Comparison of ENCODE assay signal across 2 cellular contexts in the genomic region with DNA sequence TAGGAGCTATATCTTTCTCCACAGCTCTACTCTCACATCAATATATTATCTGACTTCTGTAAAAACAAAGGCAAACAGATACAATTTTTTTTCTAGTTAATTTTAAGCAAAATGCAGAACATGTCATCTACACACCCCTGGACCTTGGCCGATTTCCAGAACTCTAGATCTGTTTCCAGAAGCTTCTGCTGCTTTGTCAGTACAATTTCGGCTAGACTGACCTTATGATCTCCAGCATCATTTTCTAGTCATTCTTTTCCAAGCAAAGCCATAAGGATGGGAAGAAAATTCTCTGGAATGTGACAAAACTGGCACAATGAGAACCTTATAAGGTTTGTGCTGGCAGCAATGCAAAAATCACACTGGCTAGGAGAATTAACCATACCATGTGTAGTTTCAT.
TF ChIP-seq lines count a peak whose summit lies in the region.

No MANE protein-coding gene starts in this region.

TF ChIP-seq in liver, 16 proteins besides CTCF, POLR2A, EP300 and RAD21:
- TF ChIP-seq, protein P1, sequence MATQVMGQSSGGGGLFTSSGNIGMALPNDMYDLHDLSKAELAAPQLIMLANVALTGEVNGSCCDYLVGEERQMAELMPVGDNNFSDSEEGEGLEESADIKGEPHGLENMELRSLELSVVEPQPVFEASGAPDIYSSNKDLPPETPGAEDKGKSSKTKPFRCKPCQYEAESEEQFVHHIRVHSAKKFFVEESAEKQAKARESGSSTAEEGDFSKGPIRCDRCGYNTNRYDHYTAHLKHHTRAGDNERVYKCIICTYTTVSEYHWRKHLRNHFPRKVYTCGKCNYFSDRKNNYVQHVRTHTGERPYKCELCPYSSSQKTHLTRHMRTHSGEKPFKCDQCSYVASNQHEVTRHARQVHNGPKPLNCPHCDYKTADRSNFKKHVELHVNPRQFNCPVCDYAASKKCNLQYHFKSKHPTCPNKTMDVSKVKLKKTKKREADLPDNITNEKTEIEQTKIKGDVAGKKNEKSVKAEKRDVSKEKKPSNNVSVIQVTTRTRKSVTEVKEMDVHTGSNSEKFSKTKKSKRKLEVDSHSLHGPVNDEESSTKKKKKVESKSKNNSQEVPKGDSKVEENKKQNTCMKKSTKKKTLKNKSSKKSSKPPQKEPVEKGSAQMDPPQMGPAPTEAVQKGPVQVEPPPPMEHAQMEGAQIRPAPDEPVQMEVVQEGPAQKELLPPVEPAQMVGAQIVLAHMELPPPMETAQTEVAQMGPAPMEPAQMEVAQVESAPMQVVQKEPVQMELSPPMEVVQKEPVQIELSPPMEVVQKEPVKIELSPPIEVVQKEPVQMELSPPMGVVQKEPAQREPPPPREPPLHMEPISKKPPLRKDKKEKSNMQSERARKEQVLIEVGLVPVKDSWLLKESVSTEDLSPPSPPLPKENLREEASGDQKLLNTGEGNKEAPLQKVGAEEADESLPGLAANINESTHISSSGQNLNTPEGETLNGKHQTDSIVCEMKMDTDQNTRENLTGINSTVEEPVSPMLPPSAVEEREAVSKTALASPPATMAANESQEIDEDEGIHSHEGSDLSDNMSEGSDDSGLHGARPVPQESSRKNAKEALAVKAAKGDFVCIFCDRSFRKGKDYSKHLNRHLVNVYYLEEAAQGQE (IDR thresholded peaks at IDR 0.05) = no peak
- peak; percentile 60 for TF ChIP-seq NR2F2 (IDR thresholded peaks at IDR 0.05)
- no peak for TF ChIP-seq FOXA1 (IDR thresholded peaks at IDR 0.05)
- TF ChIP-seq JUND (IDR thresholded peaks at IDR 0.05) = no peak

TF ChIP-seq in HepG2, 621 proteins besides CTCF, POLR2A, EP300 and RAD21:
- TF ChIP-seq ZNF570 (CRISPR knock-in tag; IDR thresholded peaks at IDR 0.05; ENCODE audit: borderline replicate concordance) (no peak), POLR2AphosphoS2 (IDR thresholded peaks at IDR 0.05; ENCODE audit: low read depth, low read length) (no peak), NCOA2 (CRISPR knock-in tag; IDR thresholded peaks at IDR 0.05) (no peak), ZNF484 (CRISPR knock-in tag; IDR thresholded peaks at IDR 0.05; ENCODE audit: borderline replicate concordance, low read depth) (no peak), ZBTB8A (CRISPR knock-in tag; IDR thresholded peaks at IDR 0.05; ENCODE audit: borderline replicate concordance, low read depth) (no peak), ZNF564 (CRISPR knock-in tag; IDR thresholded peaks at IDR 0.05) (no peak), ZNF615 (CRISPR knock-in tag; IDR thresholded peaks at IDR 0.05; ENCODE audit: borderline replicate concordance) (no peak), SOX13 (IDR thresholded peaks at IDR 0.05) (no peak), SOX13 (CRISPR knock-in tag; conservative IDR thresholded peaks at IDR 0.05 in 1 of 2, IDR thresholded peaks at IDR 0.05 in 1 of 2) (no peak), GABPB1 (CRISPR knock-in tag; IDR thresholded peaks at IDR 0.05) (no peak), ARNT2 (CRISPR knock-in tag; IDR thresholded peaks at IDR 0.05; ENCODE audit: low read depth) (no peak), BRCA1 (CRISPR knock-in tag; IDR thresholded peaks at IDR 0.05) (no peak), KLF11 (CRISPR knock-in tag; IDR thresholded peaks at IDR 0.05) (no peak), ZNF558 (CRISPR knock-in tag; IDR thresholded peaks at IDR 0.05; ENCODE audit: borderline replicate concordance) (no peak)
- TF ChIP-seq, protein P2, sequence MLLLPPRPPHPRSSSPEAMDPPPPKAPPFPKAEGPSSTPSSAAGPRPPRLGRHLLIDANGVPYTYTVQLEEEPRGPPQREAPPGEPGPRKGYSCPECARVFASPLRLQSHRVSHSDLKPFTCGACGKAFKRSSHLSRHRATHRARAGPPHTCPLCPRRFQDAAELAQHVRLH (CRISPR knock-in tag; IDR thresholded peaks at IDR 0.05; ENCODE audit: borderline replicate concordance, low read depth) = no peak
- TF ChIP-seq, protein P3, sequence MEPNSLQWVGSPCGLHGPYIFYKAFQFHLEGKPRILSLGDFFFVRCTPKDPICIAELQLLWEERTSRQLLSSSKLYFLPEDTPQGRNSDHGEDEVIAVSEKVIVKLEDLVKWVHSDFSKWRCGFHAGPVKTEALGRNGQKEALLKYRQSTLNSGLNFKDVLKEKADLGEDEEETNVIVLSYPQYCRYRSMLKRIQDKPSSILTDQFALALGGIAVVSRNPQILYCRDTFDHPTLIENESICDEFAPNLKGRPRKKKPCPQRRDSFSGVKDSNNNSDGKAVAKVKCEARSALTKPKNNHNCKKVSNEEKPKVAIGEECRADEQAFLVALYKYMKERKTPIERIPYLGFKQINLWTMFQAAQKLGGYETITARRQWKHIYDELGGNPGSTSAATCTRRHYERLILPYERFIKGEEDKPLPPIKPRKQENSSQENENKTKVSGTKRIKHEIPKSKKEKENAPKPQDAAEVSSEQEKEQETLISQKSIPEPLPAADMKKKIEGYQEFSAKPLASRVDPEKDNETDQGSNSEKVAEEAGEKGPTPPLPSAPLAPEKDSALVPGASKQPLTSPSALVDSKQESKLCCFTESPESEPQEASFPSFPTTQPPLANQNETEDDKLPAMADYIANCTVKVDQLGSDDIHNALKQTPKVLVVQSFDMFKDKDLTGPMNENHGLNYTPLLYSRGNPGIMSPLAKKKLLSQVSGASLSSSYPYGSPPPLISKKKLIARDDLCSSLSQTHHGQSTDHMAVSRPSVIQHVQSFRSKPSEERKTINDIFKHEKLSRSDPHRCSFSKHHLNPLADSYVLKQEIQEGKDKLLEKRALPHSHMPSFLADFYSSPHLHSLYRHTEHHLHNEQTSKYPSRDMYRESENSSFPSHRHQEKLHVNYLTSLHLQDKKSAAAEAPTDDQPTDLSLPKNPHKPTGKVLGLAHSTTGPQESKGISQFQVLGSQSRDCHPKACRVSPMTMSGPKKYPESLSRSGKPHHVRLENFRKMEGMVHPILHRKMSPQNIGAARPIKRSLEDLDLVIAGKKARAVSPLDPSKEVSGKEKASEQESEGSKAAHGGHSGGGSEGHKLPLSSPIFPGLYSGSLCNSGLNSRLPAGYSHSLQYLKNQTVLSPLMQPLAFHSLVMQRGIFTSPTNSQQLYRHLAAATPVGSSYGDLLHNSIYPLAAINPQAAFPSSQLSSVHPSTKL (CRISPR knock-in tag; IDR thresholded peaks at IDR 0.05) = no peak
- TF ChIP-seq, protein P4, sequence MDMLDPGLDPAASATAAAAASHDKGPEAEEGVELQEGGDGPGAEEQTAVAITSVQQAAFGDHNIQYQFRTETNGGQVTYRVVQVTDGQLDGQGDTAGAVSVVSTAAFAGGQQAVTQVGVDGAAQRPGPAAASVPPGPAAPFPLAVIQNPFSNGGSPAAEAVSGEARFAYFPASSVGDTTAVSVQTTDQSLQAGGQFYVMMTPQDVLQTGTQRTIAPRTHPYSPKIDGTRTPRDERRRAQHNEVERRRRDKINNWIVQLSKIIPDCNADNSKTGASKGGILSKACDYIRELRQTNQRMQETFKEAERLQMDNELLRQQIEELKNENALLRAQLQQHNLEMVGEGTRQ (IDR thresholded peaks at IDR 0.05; ENCODE audit: low read depth, low read length) = no peak
- TF ChIP-seq, protein P4 (CRISPR knock-in tag; IDR thresholded peaks at IDR 0.05; ENCODE audit: borderline replicate concordance) = no peak
- TF ChIP-seq, protein P5, sequence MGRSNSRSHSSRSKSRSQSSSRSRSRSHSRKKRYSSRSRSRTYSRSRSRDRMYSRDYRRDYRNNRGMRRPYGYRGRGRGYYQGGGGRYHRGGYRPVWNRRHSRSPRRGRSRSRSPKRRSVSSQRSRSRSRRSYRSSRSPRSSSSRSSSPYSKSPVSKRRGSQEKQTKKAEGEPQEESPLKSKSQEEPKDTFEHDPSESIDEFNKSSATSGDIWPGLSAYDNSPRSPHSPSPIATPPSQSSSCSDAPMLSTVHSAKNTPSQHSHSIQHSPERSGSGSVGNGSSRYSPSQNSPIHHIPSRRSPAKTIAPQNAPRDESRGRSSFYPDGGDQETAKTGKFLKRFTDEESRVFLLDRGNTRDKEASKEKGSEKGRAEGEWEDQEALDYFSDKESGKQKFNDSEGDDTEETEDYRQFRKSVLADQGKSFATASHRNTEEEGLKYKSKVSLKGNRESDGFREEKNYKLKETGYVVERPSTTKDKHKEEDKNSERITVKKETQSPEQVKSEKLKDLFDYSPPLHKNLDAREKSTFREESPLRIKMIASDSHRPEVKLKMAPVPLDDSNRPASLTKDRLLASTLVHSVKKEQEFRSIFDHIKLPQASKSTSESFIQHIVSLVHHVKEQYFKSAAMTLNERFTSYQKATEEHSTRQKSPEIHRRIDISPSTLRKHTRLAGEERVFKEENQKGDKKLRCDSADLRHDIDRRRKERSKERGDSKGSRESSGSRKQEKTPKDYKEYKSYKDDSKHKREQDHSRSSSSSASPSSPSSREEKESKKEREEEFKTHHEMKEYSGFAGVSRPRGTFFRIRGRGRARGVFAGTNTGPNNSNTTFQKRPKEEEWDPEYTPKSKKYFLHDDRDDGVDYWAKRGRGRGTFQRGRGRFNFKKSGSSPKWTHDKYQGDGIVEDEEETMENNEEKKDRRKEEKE (IDR thresholded peaks at IDR 0.05) = no peak
